8 cellular contexts compared by ENCODE assay signal in genomic region chr20:63741676-63742380, GRCh38. TPM values are rescaled to one million over a fixed set of nuclear protein-coding genes. Genes with fewer than 3 reads are reported as not detected.
DNase-seq lines count a peak whose midpoint lies in the region; ATAC-seq, FAIRE-seq and TF ChIP-seq lines count a peak whose summit lies in the region.
"Had no signal": no experiment of that assay in that cellular context is flagged by ENCODE, and none has a peak within 500 bp of the region (broad histone marks: within the 10 kb centered on the region; RNA-seq: fewer than 3 reads in every experiment).

No MANE protein-coding gene starts in this region.

- no peak overlapping the region for H3K9ac ChIP-seq in rectal smooth muscle tissue (ENCODE audit: low read length)

- intact Hi-C loops in dorsolateral prefrontal cortex (cut with DNase I): loop anchor here (2.0 to 10.0 kb wide), 3 partner anchors 35 to 217 kb away; partner anchors contain the start of genes ARFRP1 (in 1 of the 2), GMEB2 (in 1 of the 2) and PPDPF (in 1 of the 2)

- no peak for TF ChIP-seq CTCF in HFFc6 (IDR thresholded peaks at IDR 0.05)
- TF ChIP-seq CTCF in dorsolateral prefrontal cortex (IDR thresholded peaks at IDR 0.05 in 54 of 56, conservative IDR thresholded peaks at IDR 0.05 in 2 of 56; ENCODE audit: low read depth in 1 of 56, partially characterized antibody in 56 of 56): no peak
- no peak for TF ChIP-seq CTCF in D721Med (IDR thresholded peaks at IDR 0.05; ENCODE audit: insufficient read depth, missing control alignments)

- DNase-seq in HFFc6 (no peak), dorsolateral prefrontal cortex (no peak), D721Med (ENCODE audit: insufficient read length, low spot score) (no peak)
- DNase-seq: stimulated activated CD4-positive, alpha-beta T cell treated with anti-CD3 and anti-CD28 coated beads, Interleukin-15, amount 100 ng/mL, for 24 hours had no signal

- H3K27ac ChIP-seq in dorsolateral prefrontal cortex (peak overlapping the region in 48 of 59 donors; percentile 7 to 96 (median 84)), rectal smooth muscle tissue (ENCODE audit: low read depth, low read length) (peak overlapping the region; percentile 96)

- peak overlapping the region; percentile 64; the same call in 1 of the 2 replicates for H3K27ac Mint-ChIP-seq in HFFc6
- H3K27ac Mint-ChIP-seq: activated naive CD4-positive, alpha-beta T cell treated with anti-CD3 and anti-CD28 coated beads, Interleukin-2, amount 50 U/mL, for 72 hours had no signal

- H3K4me1 Mint-ChIP-seq in HFFc6 (ENCODE audit: low read depth): no peaks in the 10 kb centered on the region

- H3K27me3 ChIP-seq in dorsolateral prefrontal cortex (no peaks in the 10 kb centered on the region), rectal smooth muscle tissue (ENCODE audit: control insufficient read depth, insufficient read depth, low read length) (no peaks in the 10 kb centered on the region)

- H3K4me3 ChIP-seq in dorsolateral prefrontal cortex (peak overlapping the region in 28 of 59 donors; percentile 6 to 76 (median 66)), rectal smooth muscle tissue (ENCODE audit: low read length) (peak overlapping the region; percentile 70)

- H3K36me3 ChIP-seq in rectal smooth muscle tissue (ENCODE audit: control insufficient read depth, insufficient read depth, low read length): peaks cover 2% of the 10 kb centered on the region

- H3K4me1 ChIP-seq in rectal smooth muscle tissue (ENCODE audit: control insufficient read depth, insufficient read depth, low read length): peaks cover 11% of the 10 kb centered on the region

- H3K9me3 Mint-ChIP-seq in HFFc6: no peaks in the 10 kb centered on the region
- H3K9me3 Mint-ChIP-seq: activated naive CD4-positive, alpha-beta T cell treated with anti-CD3 and anti-CD28 coated beads, Interleukin-2, amount 50 U/mL, for 72 hours had no signal

- ATAC-seq in GM19351 (IDR thresholded peaks at IDR 0.05; ENCODE audit: unreplicated experiment): no peak
- ATAC-seq in HG02759 (IDR thresholded peaks at IDR 0.05; ENCODE audit: unreplicated experiment): no peak
- ATAC-seq: activated naive CD4-positive, alpha-beta T cell treated with anti-CD3 and anti-CD28 coated beads, Interleukin-2, amount 50 U/mL, for 72 hours had no signal

- no peaks in the 10 kb centered on the region; the same call in 1 of the 2 replicates for H3K27me3 Mint-ChIP-seq in HFFc6 (ENCODE audit: insufficient read depth)

- peak overlapping the region; percentile 79 for H3K4me3 Mint-ChIP-seq in HFFc6

- no peak for FAIRE-seq in D721Med (lab: Jason Lieb, UNC)

- H3K36me3 Mint-ChIP-seq in HFFc6 (ENCODE audit: low read depth): peaks cover 4% of the 10 kb centered on the region; the same call in 1 of the 2 replicates
- H3K36me3 Mint-ChIP-seq: activated naive CD4-positive, alpha-beta T cell treated with anti-CD3 and anti-CD28 coated beads, Interleukin-2, amount 50 U/mL, for 72 hours had no signal

RNA-seq across cellular contexts. Expression of gene SLC2A4RG, which starts 2.3 kb away (rescaled TPM):
- total RNA-seq in HFFc6 (2021; fragmentation: NEBNext Ultra II Directional; extraction: Animal tissue kit (Norgen Biotek cat#: 25700)): 100 to 1,000 TPM in 3 of 6 experiments, 10 to 100 TPM in 3; 89.6 to 122 (median 102) TPM
- 10 to 100 TPM; 15.1 to 78.0 (median 33.5) TPM for total RNA-seq in dorsolateral prefrontal cortex

RNA-seq across cellular contexts. Expression of gene LIME1, which starts 5.4 kb away (rescaled TPM):
- 1 to 10 TPM; 3.4 to 6.1 (median 4.6) TPM for total RNA-seq in HFFc6 (2021; fragmentation: NEBNext Ultra II Directional; extraction: Animal tissue kit (Norgen Biotek cat#: 25700))
- 10 to 100 TPM in 115 of 120 experiments, 1 to 10 TPM in 5; 7.8 to 33.9 (median 16.9) TPM for total RNA-seq in dorsolateral prefrontal cortex

RNA-seq across cellular contexts. Expression of gene ZGPAT, which starts 34.0 kb away (rescaled TPM):
- 10 to 100 TPM; 18.3 to 22.9 (median 19.6) TPM for total RNA-seq in HFFc6 (2021; fragmentation: NEBNext Ultra II Directional; extraction: Animal tissue kit (Norgen Biotek cat#: 25700))
- total RNA-seq in dorsolateral prefrontal cortex: 10 to 100 TPM; 18.4 to 46.9 (median 28.4) TPM

RNA-seq across cellular contexts. Expression of gene ARFRP1, which starts 34.1 kb away (rescaled TPM):
- 10 to 100 TPM; 35.1 to 44.2 (median 37.4) TPM for total RNA-seq in HFFc6 (2021; fragmentation: NEBNext Ultra II Directional; extraction: Animal tissue kit (Norgen Biotek cat#: 25700))
- 10 to 100 TPM; 37.8 to 65.5 (median 48.4) TPM for total RNA-seq in dorsolateral prefrontal cortex

RNA-seq across cellular contexts. Expression of gene TNFRSF6B, which starts 45.4 kb away (rescaled TPM):
- 1 to 10 TPM in 3 of 6 experiments, under 1 TPM in 3; 0.33 to 1.8 (median 1.1) TPM for total RNA-seq in HFFc6 (2021; fragmentation: NEBNext Ultra II Directional; extraction: Animal tissue kit (Norgen Biotek cat#: 25700))
- 10 to 100 TPM in 54 of 120 experiments, 1 to 10 TPM in 59, under 1 TPM in 3, not detected in 4; 0.70 to 53.7 (median 9.1) TPM for total RNA-seq in dorsolateral prefrontal cortex
- total RNA-seq: activated naive CD4-positive, alpha-beta T cell treated with anti-CD3 and anti-CD28 coated beads, Interleukin-2, amount 50 U/mL, for 72 hours had no signal
